Comparison of ENCODE assay signal across 8 cellular contexts in genomic region chr19:58450836-58451357, GRCh38. TPM values are rescaled to one million over a fixed set of nuclear protein-coding genes. Genes with fewer than 3 reads are reported as not detected.
DNase-seq lines count a peak whose midpoint lies in the region; ATAC-seq and TF ChIP-seq lines count a peak whose summit lies in the region.

No MANE protein-coding gene starts in this region.

- H3K4me1 Mint-ChIP-seq in CD4-positive, CD25-positive, alpha-beta regulatory T cell, result peaks cover 6 to 24% (median 9%) of the 10 kb centered on the region in 4 donors
- H3K4me1 Mint-ChIP-seq in glutamatergic neuron (ENCODE audit: low read depth, unreplicated experiment), result peaks cover 9% of the 10 kb centered on the region

- H3K4me3 Mint-ChIP-seq in CD4-positive, CD25-positive, alpha-beta regulatory T cell, result peak overlapping the region; percentile 82 to 89 (median 86)
- peak overlapping the region; percentile 89 for H3K4me3 Mint-ChIP-seq in glutamatergic neuron (ENCODE audit: unreplicated experiment)

- H3K4me2 ChIP-seq in SU-DHL-6 (ENCODE audit: low read depth, low read length, poor library complexity, severe bottlenecking) (peak overlapping the region; percentile 67), skeletal muscle satellite cell (ENCODE audit: low read length) (peak overlapping the region; percentile 91)

- peaks cover 9% of the 10 kb centered on the region for H3K27me3 Mint-ChIP-seq in CD4-positive, CD25-positive, alpha-beta regulatory T cell
- H3K27me3 Mint-ChIP-seq in glutamatergic neuron (ENCODE audit: unreplicated experiment), result peaks cover 13% of the 10 kb centered on the region

- H3K9me2 ChIP-seq in SU-DHL-6 (replicated peaks; ENCODE audit: insufficient read depth, low read length), result no peaks in the 10 kb centered on the region

- peaks cover 18% of the 10 kb centered on the region for H3K36me3 Mint-ChIP-seq in CD4-positive, CD25-positive, alpha-beta regulatory T cell
- H3K36me3 Mint-ChIP-seq in glutamatergic neuron (ENCODE audit: unreplicated experiment), result peaks cover 19% of the 10 kb centered on the region

- H3K4me3 ChIP-seq in CD4-positive, CD25-positive, alpha-beta regulatory T cell (ENCODE audit: low read depth, low read length), result peak overlapping the region; percentile 77
- peak overlapping the region; percentile 33 for H3K4me3 ChIP-seq in H7 (ENCODE audit: insufficient read depth, low read depth, low read length)
- peak overlapping the region; percentile 80 for H3K4me3 ChIP-seq in SU-DHL-6 (ENCODE audit: insufficient read depth, low read length, poor library complexity, severe bottlenecking)
- peak overlapping the region; percentile 92 for H3K4me3 ChIP-seq in skeletal muscle satellite cell (ENCODE audit: low read length)

- peaks cover 0 to 7% of the 10 kb centered on the region in 2 experiments for H3K9me3 ChIP-seq in CD4-positive, CD25-positive, alpha-beta regulatory T cell (ENCODE audit: control insufficient read depth in 2 of 2, low read length in 2 of 2)
- H3K9me3 ChIP-seq in SU-DHL-6 (ENCODE audit: insufficient read depth, low read length) (peaks cover 15% of the 10 kb centered on the region; the same call in 1 of the 2 replicates), skeletal muscle satellite cell (replicated peaks; ENCODE audit: low read length) (no peaks in the 10 kb centered on the region)

- peak overlapping the region; percentile 78 for H3K27ac ChIP-seq in CD4-positive, CD25-positive, alpha-beta regulatory T cell (ENCODE audit: insufficient read depth, low read length, poor library complexity, severe bottlenecking)
- H3K27ac ChIP-seq in SU-DHL-6 (ENCODE audit: low read depth, low read length), result no peak overlapping the region

- DNase-seq in CD4-positive, CD25-positive, alpha-beta regulatory T cell, result no peak
- DNase-seq in H7, result no peak
- DNase-seq in glutamatergic neuron, result no peak
- DNase-seq in SW480 (ENCODE audit: low spot score), result no peak
- no peak for DNase-seq in NOMO-1 (lab: John Stamatoyannopoulos, UW; ENCODE audit: unreplicated experiment in 2 of 2)

- peaks cover 9% of the 10 kb centered on the region for H3K4me1 ChIP-seq in CD4-positive, CD25-positive, alpha-beta regulatory T cell (ENCODE audit: control insufficient read depth, insufficient read depth, low read length, poor library complexity, severe bottlenecking)
- H3K4me1 ChIP-seq in skeletal muscle satellite cell (ENCODE audit: control insufficient read depth, insufficient read depth, low read length), result peaks cover 5% of the 10 kb centered on the region

- ATAC-seq in CD4-positive, CD25-positive, alpha-beta regulatory T cell (ENCODE audit: low read depth in 2 of 2), result peak; percentile 13 to 15
- no peak for ATAC-seq in HG02610 (IDR thresholded peaks at IDR 0.05; ENCODE audit: unreplicated experiment)

- no peaks in the 10 kb centered on the region for H3F3A ChIP-seq in SU-DHL-6 (ENCODE audit: insufficient read depth)

- H3K27me3 ChIP-seq in CD4-positive, CD25-positive, alpha-beta regulatory T cell (ENCODE audit: control insufficient read depth, insufficient read depth, low read length), result peaks cover 2% of the 10 kb centered on the region
- H3K27me3 ChIP-seq in H7 (ENCODE audit: control insufficient read depth, insufficient read depth, low read length), result peaks cover 12% of the 10 kb centered on the region
- H3K27me3 ChIP-seq in SU-DHL-6 (ENCODE audit: low read length), result no peaks in the 10 kb centered on the region
- H3K27me3 ChIP-seq in skeletal muscle satellite cell (ENCODE audit: control insufficient read depth, insufficient read depth, low read length), result no peaks in the 10 kb centered on the region

- H3K27ac Mint-ChIP-seq in CD4-positive, CD25-positive, alpha-beta regulatory T cell, result peak overlapping the region in 2 of 3 donors; percentile 65 to 85
- peak overlapping the region; percentile 56 for H3K27ac Mint-ChIP-seq in glutamatergic neuron (ENCODE audit: unreplicated experiment)

- peak overlapping the region; percentile 75 for H3K9ac ChIP-seq in SU-DHL-6 (ENCODE audit: low read length)
- H3K9ac ChIP-seq in skeletal muscle satellite cell (ENCODE audit: low read depth, low read length), result peak overlapping the region; percentile 79

- H2AFZ ChIP-seq in SU-DHL-6 (ENCODE audit: low read depth, low read length, severe bottlenecking), result peak overlapping the region; percentile 10

- no peaks in the 10 kb centered on the region for H4K20me1 ChIP-seq in SU-DHL-6 (ENCODE audit: low read depth, low read length)

- peaks cover 0 to 9% (median 5%) of the 10 kb centered on the region in 7 donors for H3K9me3 Mint-ChIP-seq in CD4-positive, CD25-positive, alpha-beta regulatory T cell
- H3K9me3 Mint-ChIP-seq in glutamatergic neuron (ENCODE audit: unreplicated experiment), result peaks cover 24% of the 10 kb centered on the region

- H3K36me3 ChIP-seq in CD4-positive, CD25-positive, alpha-beta regulatory T cell (ENCODE audit: control insufficient read depth, insufficient read depth, low read length), result no peaks in the 10 kb centered on the region
- no peaks in the 10 kb centered on the region for H3K36me3 ChIP-seq in H7 (replicated peaks; ENCODE audit: control insufficient read depth, insufficient read depth, low read length)
- H3K36me3 ChIP-seq in SU-DHL-6 (ENCODE audit: low read length), result no peaks in the 10 kb centered on the region
- no peaks in the 10 kb centered on the region for H3K36me3 ChIP-seq in skeletal muscle satellite cell (ENCODE audit: insufficient read depth, low read length)

- no peaks in the 10 kb centered on the region for H3K79me2 ChIP-seq in SU-DHL-6 (ENCODE audit: insufficient read depth, low read length)

- TF ChIP-seq CTCF in SU-DHL-6 (IDR thresholded peaks at IDR 0.05; ENCODE audit: insufficient read depth, low read length, poor library complexity, severe bottlenecking) (no peak), glutamatergic neuron (IDR thresholded peaks at IDR 0.05; ENCODE audit: partially characterized antibody, unreplicated experiment) (no peak)

RNA-seq across cellular contexts. Expression of gene ZNF324B, which starts 0.5 kb away (rescaled TPM):
- 6.5 TPM for total RNA-seq in CD4-positive, CD25-positive, alpha-beta regulatory T cell
- polyA plus RNA-seq in CD4-positive, CD25-positive, alpha-beta regulatory T cell, result 1 to 10 TPM in 1 of 4 donors, under 1 TPM in 3; 0.81 to 1.4 (median 0.90) TPM
- total RNA-seq in H7 (2014; rRNA removed; shearing (Covaris generic)), result 2.6 and 4.7 TPM in 2 replicates
- total RNA-seq in glutamatergic neuron (ENCODE audit: unreplicated experiment), result 9.9 TPM
- 12.2 and 14.2 TPM in 2 replicates for total RNA-seq in skeletal muscle satellite cell (2012; rRNA removed)

RNA-seq across cellular contexts. Expression of gene ZNF132, which starts 10.9 kb away (rescaled TPM):
- total RNA-seq in CD4-positive, CD25-positive, alpha-beta regulatory T cell, result 1.2 TPM
- 1 to 10 TPM in 1 of 4 donors, under 1 TPM in 3; 0.76 to 2.0 (median 0.96) TPM for polyA plus RNA-seq in CD4-positive, CD25-positive, alpha-beta regulatory T cell
- total RNA-seq in H7 (2014; rRNA removed; shearing (Covaris generic)), result 2.1 and 3.8 TPM in 2 replicates
- 4.9 TPM for total RNA-seq in glutamatergic neuron (ENCODE audit: unreplicated experiment)
- 7.1 and 10.0 TPM in 2 replicates for total RNA-seq in skeletal muscle satellite cell (2012; rRNA removed)

RNA-seq across cellular contexts. Expression of gene ZNF324, which starts 16.0 kb away (rescaled TPM):
- 15.1 TPM for total RNA-seq in CD4-positive, CD25-positive, alpha-beta regulatory T cell
- polyA plus RNA-seq in CD4-positive, CD25-positive, alpha-beta regulatory T cell, result 10 to 100 TPM in 2 of 4 donors, 1 to 10 TPM in 2; 5.3 to 12.7 (median 10.2) TPM
- total RNA-seq in H7 (2014; rRNA removed; shearing (Covaris generic)), result 6.6 and 6.8 TPM in 2 replicates
- total RNA-seq in glutamatergic neuron (ENCODE audit: unreplicated experiment), result 15.8 TPM
- 16.0 and 16.2 TPM in 2 replicates for total RNA-seq in skeletal muscle satellite cell (2012; rRNA removed)

RNA-seq across cellular contexts. Expression of gene ZNF446, which starts 25.3 kb away (rescaled TPM):
- total RNA-seq in CD4-positive, CD25-positive, alpha-beta regulatory T cell, result 10.5 TPM
- polyA plus RNA-seq in CD4-positive, CD25-positive, alpha-beta regulatory T cell, result 1 to 10 TPM; 1.7 to 5.2 (median 3.8) TPM
- 7.4 and 8.4 TPM in 2 replicates for total RNA-seq in H7 (2014; rRNA removed; shearing (Covaris generic))
- 11.9 TPM for total RNA-seq in glutamatergic neuron (ENCODE audit: unreplicated experiment)
- 7.0 and 7.4 TPM in 2 replicates for total RNA-seq in skeletal muscle satellite cell (2012; rRNA removed)

RNA-seq across cellular contexts. Expression of gene ZNF584, which starts 42.4 kb away (rescaled TPM):
- 1.7 TPM for total RNA-seq in CD4-positive, CD25-positive, alpha-beta regulatory T cell
- polyA plus RNA-seq in CD4-positive, CD25-positive, alpha-beta regulatory T cell, result 1 to 10 TPM; 5.4 to 8.8 (median 5.8) TPM
- total RNA-seq in H7 (2014; rRNA removed; shearing (Covaris generic)), result 3.7 and 10.2 TPM in 2 replicates
- 5.8 TPM for total RNA-seq in glutamatergic neuron (ENCODE audit: unreplicated experiment)
- 15.5 and 26.6 TPM in 2 replicates for total RNA-seq in skeletal muscle satellite cell (2012; rRNA removed)

Comparison
In these comparisons a context has a peak if more than half of its experiments do, and no peak if none do; other contexts are left out.
1. H3K4me3 ChIP-seq: peak in every context shown above with its lines; median percentile 92 in skeletal muscle satellite cell; 80 in SU-DHL-6; 77 in CD4-positive, CD25-positive, alpha-beta regulatory T cell; 33 in H7.